In the genomic region with DNA sequence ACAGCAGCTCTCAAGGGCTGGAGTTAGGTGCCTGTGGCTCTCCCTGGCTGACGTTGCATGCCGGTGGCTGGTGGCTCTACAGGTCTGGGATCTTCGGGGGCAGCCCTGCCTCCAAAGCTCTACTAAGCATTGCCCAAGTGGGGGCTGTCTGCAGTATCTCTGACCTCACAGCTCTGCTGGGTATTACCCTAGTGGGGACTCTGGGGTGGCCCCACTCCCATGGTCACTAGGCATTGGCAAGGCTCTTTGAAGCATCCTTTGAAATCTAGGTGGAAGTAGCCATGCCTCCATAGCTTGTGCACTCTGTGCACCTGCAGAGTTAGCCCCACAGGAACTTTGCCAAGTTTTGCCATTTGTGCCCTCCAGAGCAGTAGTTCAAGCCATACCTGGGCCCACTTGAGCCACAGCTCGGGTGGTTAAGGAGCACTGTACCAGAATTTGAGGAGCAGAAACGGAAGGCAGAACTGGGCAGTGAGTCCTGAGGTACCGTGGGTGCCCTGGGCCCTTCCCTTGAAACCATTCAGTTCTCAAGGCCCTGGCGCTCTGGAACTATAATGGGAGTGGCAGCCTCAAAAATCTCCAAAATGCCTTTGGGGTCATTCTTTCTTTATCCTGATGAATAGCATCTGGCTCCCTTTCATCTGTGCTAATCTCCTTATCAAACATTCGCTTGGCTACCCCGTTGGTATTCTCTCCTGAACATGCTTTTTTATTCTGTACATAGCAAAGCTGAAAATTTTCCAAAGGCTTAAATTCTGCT, we compare ENCODE assay signal across 20 cellular contexts. TPM values are rescaled to one million over a fixed set of nuclear protein-coding genes. Genes with fewer than 3 reads are reported as not detected.
DNase-seq lines count a peak whose midpoint lies in the region; ATAC-seq, FAIRE-seq and TF ChIP-seq lines count a peak whose summit lies in the region.
"Had no signal": no experiment of that assay in that cellular context is flagged by ENCODE, and none has a peak within 500 bp of the region (broad histone marks: within the 10 kb centered on the region; RNA-seq: fewer than 3 reads in every experiment).

No MANE protein-coding gene starts in this region.

- H3K4me3 Mint-ChIP-seq in astrocyte (ENCODE audit: unreplicated experiment): no peak overlapping the region
- H3K4me3 Mint-ChIP-seq in natural killer cell treated with Interleukin-12 subunit alpha and Interleukin-12 subunit beta and Interleukin-15 and Interleukin-18, amount 100 ng/mL, for 72 hours: no peak overlapping the region
- H3K4me3 Mint-ChIP-seq: CD4-positive, alpha-beta memory T cell; H9 had no signal

- H3K27me3 ChIP-seq in astrocyte (ENCODE audit: insufficient read depth, low read length): no peaks in the 10 kb centered on the region
- H3K27me3 ChIP-seq: BE2C had no signal

- no peak overlapping the region for H3K27ac ChIP-seq in astrocyte (ENCODE audit: low read depth, low read length)
- H3K27ac ChIP-seq: A549, C4-2B had no signal

- no peak overlapping the region for H3K9ac ChIP-seq in astrocyte (ENCODE audit: low read length)

- no peak overlapping the region for H2AFZ ChIP-seq in astrocyte (ENCODE audit: low read depth, low read length)

- H3K9me3 Mint-ChIP-seq in astrocyte (ENCODE audit: unreplicated experiment): peaks cover 9% of the 10 kb centered on the region
- peaks cover 4% of the 10 kb centered on the region for H3K9me3 Mint-ChIP-seq in natural killer cell treated with Interleukin-12 subunit alpha and Interleukin-12 subunit beta and Interleukin-15 and Interleukin-18, amount 100 ng/mL, for 72 hours

- no peaks in the 10 kb centered on the region for H3K4me1 ChIP-seq in astrocyte (ENCODE audit: insufficient read depth, low read length)
- H3K4me1 ChIP-seq: BE2C had no signal

- H3K4me3 ChIP-seq in astrocyte (ENCODE audit: insufficient read depth, low read depth, low read length): no peak overlapping the region
- H3K4me3 ChIP-seq: A549 had no signal

- no peak for FAIRE-seq in astrocyte (lab: Jason Lieb, UNC)
- FAIRE-seq: A549, D721Med, GM12892, HepG2, HTR-8/SVneo had no signal

- no peak overlapping the region for H3K4me2 ChIP-seq in astrocyte (ENCODE audit: low read length)
- H3K4me2 ChIP-seq: A549 had no signal

- no peaks in the 10 kb centered on the region for H3K36me3 ChIP-seq in astrocyte (ENCODE audit: insufficient read depth, low read length)
- H3K36me3 ChIP-seq: BE2C had no signal

- peaks cover 3% of the 10 kb centered on the region for H3K27me3 Mint-ChIP-seq in astrocyte (ENCODE audit: low read depth, unreplicated experiment)
- no peaks in the 10 kb centered on the region for H3K27me3 Mint-ChIP-seq in natural killer cell treated with Interleukin-12 subunit alpha and Interleukin-12 subunit beta and Interleukin-15 and Interleukin-18, amount 100 ng/mL, for 72 hours

- H3K36me3 Mint-ChIP-seq in astrocyte (ENCODE audit: low read depth, unreplicated experiment): peaks cover 6% of the 10 kb centered on the region
- H3K36me3 Mint-ChIP-seq in natural killer cell treated with Interleukin-12 subunit alpha and Interleukin-12 subunit beta and Interleukin-15 and Interleukin-18, amount 100 ng/mL, for 72 hours: peaks cover 9% of the 10 kb centered on the region

- no peaks in the 10 kb centered on the region for H4K20me1 ChIP-seq in astrocyte (ENCODE audit: insufficient read depth, low read length)

- no peak for TF ChIP-seq CTCF in astrocyte (IDR thresholded peaks at IDR 0.05; ENCODE audit: insufficient read depth, low read depth, low read length)

- no peak overlapping the region for H3K27ac Mint-ChIP-seq in astrocyte (ENCODE audit: unreplicated experiment)
- no peak overlapping the region for H3K27ac Mint-ChIP-seq in natural killer cell treated with Interleukin-12 subunit alpha and Interleukin-12 subunit beta and Interleukin-15 and Interleukin-18, amount 100 ng/mL, for 72 hours
- H3K27ac Mint-ChIP-seq: CD4-positive, alpha-beta memory T cell; H9 had no signal

- H3K79me2 ChIP-seq in astrocyte (ENCODE audit: insufficient read depth, low read length): no peaks in the 10 kb centered on the region

- H3K9me3 ChIP-seq in astrocyte (ENCODE audit: insufficient read depth, low read depth, low read length): no peaks in the 10 kb centered on the region
- H3K9me3 ChIP-seq: A549, BE2C had no signal

- no peak for ATAC-seq in HG03196 (IDR thresholded peaks at IDR 0.05; ENCODE audit: unreplicated experiment)
- ATAC-seq in HG02642 (IDR thresholded peaks at IDR 0.05; ENCODE audit: poor library complexity, unreplicated experiment): no peak
- no peak for ATAC-seq in natural killer cell treated with Interleukin-12 subunit alpha and Interleukin-12 subunit beta and Interleukin-15 and Interleukin-18, amount 100 ng/mL, for 72 hours
- ATAC-seq: A549, HepG2 had no signal

- DNase-seq in NCI-H82 treated with DMSO at 0.1 percent for 48 hours (lab: John Stamatoyannopoulos, UW; ENCODE audit: unreplicated experiment) (peak; percentile 50), astrocyte (ENCODE audit: low read depth) (peak; percentile 29), myocyte (ENCODE audit: low read depth) (peak; percentile 3)
- DNase-seq in NK-92 treated with Interleukin-12 subunit alpha and Interleukin-12 subunit beta, amount 100 ng/mL, for 24 hours (lab: John Stamatoyannopoulos, UW): no peak
- no peak for DNase-seq in natural killer cell treated with Interleukin-12 subunit alpha and Interleukin-12 subunit beta and Interleukin-15 and Interleukin-18, amount 100 ng/mL, for 72 hours (ENCODE audit: low spot score)
- DNase-seq: BE2C; CD4-positive, alpha-beta memory T cell; DND-41; GDM1; GOT3; H9 had no signal

- peaks cover 10% of the 10 kb centered on the region for H3K4me1 Mint-ChIP-seq in astrocyte (ENCODE audit: low read depth, unreplicated experiment)
- H3K4me1 Mint-ChIP-seq in natural killer cell treated with Interleukin-12 subunit alpha and Interleukin-12 subunit beta and Interleukin-15 and Interleukin-18, amount 100 ng/mL, for 72 hours (ENCODE audit: low read depth in 2 of 2): no peaks in the 10 kb centered on the region

RNA-seq across cellular contexts. Expression of gene GJA4, which starts 15.4 kb away (rescaled TPM):
- total RNA-seq in astrocyte: not detected in 2 replicates
- total RNA-seq in myocyte: not detected in 2 replicates
- 0.06 TPM for polyA plus RNA-seq in myocyte (2012)
- total RNA-seq in natural killer cell treated with Interleukin-12 subunit alpha and Interleukin-12 subunit beta and Interleukin-15 and Interleukin-18, amount 100 ng/mL, for 72 hours: 1 to 10 TPM in 1 of 2 donors, under 1 TPM in 1; 0.86 to 5.9 TPM
- total RNA-seq: CD4-positive, alpha-beta memory T cell; HepG2 had no signal
- polyA plus RNA-seq: A549; AG04450; CD4-positive, alpha-beta memory T cell; HepG2 had no signal

RNA-seq across cellular contexts. Expression of gene GJB3, which starts 27.2 kb away (rescaled TPM):
- total RNA-seq in astrocyte (0.32 TPM in 1 of 2 replicates, not detected in the other), myocyte (not detected in 2 replicates)
- 0.08 TPM for polyA plus RNA-seq in myocyte (2012)
- total RNA-seq in natural killer cell treated with Interleukin-12 subunit alpha and Interleukin-12 subunit beta and Interleukin-15 and Interleukin-18, amount 100 ng/mL, for 72 hours: not detected
- total RNA-seq: CD4-positive, alpha-beta memory T cell; HepG2 had no signal
- polyA plus RNA-seq: AG04450; CD4-positive, alpha-beta memory T cell; HepG2 had no signal

RNA-seq across cellular contexts. Expression of gene GJB4, which starts 48.7 kb away (rescaled TPM):
- total RNA-seq in astrocyte: not detected in 2 replicates
- total RNA-seq in myocyte: not detected in 2 replicates
- polyA plus RNA-seq in myocyte (2012): not detected
- total RNA-seq in natural killer cell treated with Interleukin-12 subunit alpha and Interleukin-12 subunit beta and Interleukin-15 and Interleukin-18, amount 100 ng/mL, for 72 hours: not detected
- total RNA-seq: CD4-positive, alpha-beta memory T cell; H9; HepG2 had no signal
- polyA plus RNA-seq: A549; AG04450; CD4-positive, alpha-beta memory T cell; HepG2 had no signal

RNA-seq across cellular contexts. Expression of gene SMIM12, which starts 51.3 kb away (rescaled TPM):
- 38.1 and 43.6 TPM in 2 replicates for total RNA-seq in astrocyte
- total RNA-seq in myocyte: 17.6 and 23.8 TPM in 2 replicates
- polyA plus RNA-seq in myocyte (2012): 44.6 TPM
- 10 to 100 TPM; 64.4 to 72.7 TPM for total RNA-seq in natural killer cell treated with Interleukin-12 subunit alpha and Interleukin-12 subunit beta and Interleukin-15 and Interleukin-18, amount 100 ng/mL, for 72 hours

RNA-seq across cellular contexts. Expression of gene GJB5, which starts 53.4 kb away (rescaled TPM):
- not detected in 2 replicates for total RNA-seq in astrocyte
- total RNA-seq in myocyte: not detected in 2 replicates
- 0.08 TPM for polyA plus RNA-seq in myocyte (2012)
- not detected for total RNA-seq in natural killer cell treated with Interleukin-12 subunit alpha and Interleukin-12 subunit beta and Interleukin-15 and Interleukin-18, amount 100 ng/mL, for 72 hours
- total RNA-seq: CD4-positive, alpha-beta memory T cell; HepG2 had no signal
- polyA plus RNA-seq: AG04450; CD4-positive, alpha-beta memory T cell; HepG2 had no signal

Comparison
In these comparisons a context has a peak if more than half of its experiments do, and no peak if none do; other contexts are left out.
1. DNase-seq: peak in NCI-H82 treated with DMSO at 0.1 percent for 48 hours (single experiment), astrocyte (single experiment) and myocyte (single experiment); none in NK-92 treated with Interleukin-12 subunit alpha and Interleukin-12 subunit beta, amount 100 ng/mL, for 24 hours (single experiment) and natural killer cell treated with Interleukin-12 subunit alpha and Interleukin-12 subunit beta and Interleukin-15 and Interleukin-18, amount 100 ng/mL, for 72 hours (single experiment).